In genomic region chr13:84237181-84237580, GRCh38 we compare ENCODE assay signal across 19 cellular contexts.
"Had no signal": no experiment of that assay in that cellular context is flagged by ENCODE, and none has a peak within 500 bp of the region (broad histone marks: within the 10 kb centered on the region; RNA-seq: fewer than 3 reads in every experiment).

No MANE protein-coding gene starts in this region.

- DNase-seq: activated B cell treated with CpG ODN at 0.5 μM for 24 hours; activated CD4-positive, alpha-beta T cell treated with anti-CD3 and anti-CD28 coated beads for 48 hours; activated CD8-positive, alpha-beta memory T cell treated with anti-CD3 and anti-CD28 coated beads, Interleukin-2, amount 50 U/mL, for 4 hours; activated CD8-positive, alpha-beta T cell treated with anti-CD3 and anti-CD28 coated beads, Interleukin-2, amount 10 ng/mL, durations not matched to agents 7 days and 5 days; activated gamma-delta T cell; activated T-cell treated with anti-CD3 and anti-CD28 coated beads, Interleukin-2, amount 50 U/mL, for 48 hours; body of pancreas; central memory CD4-positive, alpha-beta T cell; effector CD8-positive, alpha-beta T cell; foreskin fibroblast; nephron progenitor cell; pancreas; stimulated activated CD4-positive, alpha-beta T cell treated with anti-CD3 and anti-CD28 coated beads, Interleukin-2, amount 100 ng/mL, for 48 hours; thyroid gland had no signal

- H3K36me3 Mint-ChIP-seq: activated naive CD4-positive, alpha-beta T cell treated with anti-CD3 and anti-CD28 coated beads, Interleukin-2, amount 50 U/mL, for 72 hours; mesothelial cell of epicardium; stimulated activated memory B cell treated with anti-CD40 and anti-IgM and Interleukin-4, amounts not matched to agents 10 μg/mL and 1 μg/mL and 100 μg/mL, for 72 hours had no signal

- H3K27ac ChIP-seq: body of pancreas, coronary artery, pancreas, thyroid gland had no signal

- ATAC-seq: activated CD8-positive, alpha-beta T cell treated with anti-CD3 and anti-CD28 coated beads, Interleukin-2, amount 10 ng/mL, durations not matched to agents 7 days and 5 days; activated naive CD4-positive, alpha-beta T cell treated with anti-CD3 and anti-CD28 coated beads, Interleukin-2, amount 50 U/mL, for 72 hours; body of pancreas; pancreas; stimulated activated memory B cell treated with anti-CD40 and anti-IgM and Interleukin-4, amounts not matched to agents 10 μg/mL and 1 μg/mL and 100 μg/mL, for 72 hours had no signal

- FAIRE-seq: endothelial cell of umbilical vein, pancreas had no signal

- H3K4me3 ChIP-seq: body of pancreas, coronary artery, pancreas, thyroid gland had no signal

- H3K36me3 ChIP-seq: pancreas, thyroid gland had no signal

- H3K4me1 ChIP-seq: body of pancreas, pancreas, thyroid gland had no signal

- H3K27me3 Mint-ChIP-seq: activated B cell treated with CpG ODN at 0.5 μM for 24 hours; stimulated activated memory B cell treated with anti-CD40 and anti-IgM and Interleukin-4, amounts not matched to agents 10 μg/mL and 1 μg/mL and 100 μg/mL, for 72 hours had no signal

- H3K4me1 Mint-ChIP-seq: activated B cell treated with CpG ODN at 0.5 μM for 24 hours; stimulated activated memory B cell treated with anti-CD40 and anti-IgM and Interleukin-4, amounts not matched to agents 10 μg/mL and 1 μg/mL and 100 μg/mL, for 72 hours had no signal

- H3K27me3 ChIP-seq: body of pancreas, pancreas, thyroid gland had no signal

- H3K27ac Mint-ChIP-seq: activated B cell treated with CpG ODN at 0.5 μM for 24 hours; activated CD8-positive, alpha-beta T cell treated with anti-CD3 and anti-CD28 coated beads, Interleukin-2, amount 10 ng/mL, durations not matched to agents 7 days and 5 days; activated naive CD4-positive, alpha-beta T cell treated with anti-CD3 and anti-CD28 coated beads, Interleukin-2, amount 50 U/mL, for 72 hours; mesothelial cell of epicardium; nephron progenitor cell; stimulated activated memory B cell treated with anti-CD40 and anti-IgM and Interleukin-4, amounts not matched to agents 10 μg/mL and 1 μg/mL and 100 μg/mL, for 72 hours had no signal

- H3K4me3 Mint-ChIP-seq: activated B cell treated with CpG ODN at 0.5 μM for 24 hours; activated CD8-positive, alpha-beta T cell treated with anti-CD3 and anti-CD28 coated beads, Interleukin-2, amount 10 ng/mL, durations not matched to agents 7 days and 5 days; mesothelial cell of epicardium; nephron progenitor cell; stimulated activated memory B cell treated with anti-CD40 and anti-IgM and Interleukin-4, amounts not matched to agents 10 μg/mL and 1 μg/mL and 100 μg/mL, for 72 hours had no signal

- H3K9me3 ChIP-seq: body of pancreas, pancreas, thyroid gland had no signal
